ENCODE assay signal across 1 cellular context in genomic region chr22:39318507-39319283, GRCh38.
TF ChIP-seq lines count a peak whose summit lies in the region.

No MANE protein-coding gene starts in this region.

TF ChIP-seq in A549, 52 proteins besides CTCF, POLR2A, EP300 and RAD21 (continued from another document):
- TF ChIP-seq FOSB (CRISPR knock-in tag; IDR thresholded peaks at IDR 0.05) (peak; percentile 28; the same call in 1 of the 2 replicates), MAFK (IDR thresholded peaks at IDR 0.05; ENCODE audit: partially characterized antibody) (peak; percentile 9), MAZ (IDR thresholded peaks at IDR 0.05; ENCODE audit: borderline replicate concordance, low read depth, low read length) (no peak)
